8 cellular contexts compared by ENCODE assay signal in genomic region chr10:24621035-24621795, GRCh38.
DNase-seq lines count a peak whose midpoint lies in the region; ATAC-seq and TF ChIP-seq lines count a peak whose summit lies in the region.
"Not testable (repeated sequence)": the region's sequence is repeated elsewhere in the genome, so short reads cannot be mapped to it uniquely, and the experiment has no call there.

No MANE protein-coding gene starts in this region.

- CTCF ChIA-PET in PC-3 (lab: Charles Lee): not testable (repeated sequence)
- CTCF ChIA-PET in naive thymus-derived CD4-positive, alpha-beta T cell (lab: Charles Lee): interaction anchor here (1.0 to 1.3 kb wide), 3 partner anchors 10 to 459 kb away, joined by 3 to 5 read pairs (median 3); no protein-coding TSS in a partner anchor

- not testable (repeated sequence) for H3K27me3 ChIP-seq in CD4-positive, CD25-positive, alpha-beta regulatory T cell (ENCODE audit: control insufficient read depth, insufficient read depth, low read length); PC-3 (ENCODE audit: low read length); naive thymus-derived CD4-positive, alpha-beta T cell (ENCODE audit: control insufficient read depth in 2 of 2, insufficient read depth in 2 of 2, low read length in 2 of 2)

- not testable (repeated sequence) for ATAC-seq in CD4-positive, CD25-positive, alpha-beta regulatory T cell (ENCODE audit: low read depth in 2 of 2); naive thymus-derived CD4-positive, alpha-beta T cell
- peak; percentile 41; the same call in 1 of the 2 replicates for ATAC-seq in PC-3
- peak in 1 of 2 donors; percentile 29 for ATAC-seq in activated T-cell treated with anti-CD3 and anti-CD28 coated beads, Interleukin-2, amount 50 U/mL, for 72 hours (replicated peaks in 1 of 2)

- H4K20me1 ChIP-seq in PC-3 (ENCODE audit: low read length): not testable (repeated sequence)

- peak overlapping the region; percentile 65 for H3K4me3 ChIP-seq in CD4-positive, CD25-positive, alpha-beta regulatory T cell (ENCODE audit: low read depth, low read length)
- not testable (repeated sequence) for H3K4me3 ChIP-seq in PC-3 (ENCODE audit: low read length); epithelial cell of esophagus (ENCODE audit: low read length); naive thymus-derived CD4-positive, alpha-beta T cell (ENCODE audit: low read length)

- H3K9ac ChIP-seq in PC-3 (ENCODE audit: low read length): not testable (repeated sequence)

- H3K79me2 ChIP-seq in PC-3 (ENCODE audit: low read length): not testable (repeated sequence)

- peak overlapping the region; percentile 86 for H3K27ac ChIP-seq in CD4-positive, CD25-positive, alpha-beta regulatory T cell (ENCODE audit: insufficient read depth, low read length, poor library complexity, severe bottlenecking)
- H3K27ac ChIP-seq in PC-3 (ENCODE audit: low read length): not testable (repeated sequence)
- H3K27ac ChIP-seq in naive thymus-derived CD4-positive, alpha-beta T cell (ENCODE audit: low read depth, low read length): peak overlapping the region; percentile 55

- peak overlapping the region in 3 of 4 donors; percentile 38 to 69 (median 69) for H3K4me3 Mint-ChIP-seq in CD4-positive, CD25-positive, alpha-beta regulatory T cell
- H3K4me3 Mint-ChIP-seq in activated T-cell treated with anti-CD3 and anti-CD28 coated beads, Interleukin-2, amount 50 U/mL, for 72 hours: peak overlapping the region in 1 of 2 donors; percentile 18
- H3K4me3 Mint-ChIP-seq in brain: peak overlapping the region in 3 of 5 experiments; percentile 41 to 66 (median 44)
- H3K4me3 Mint-ChIP-seq in naive thymus-derived CD4-positive, alpha-beta T cell: peak overlapping the region in 8 of 10 donors; percentile 41 to 65 (median 52)
- H3K4me3 Mint-ChIP-seq in stimulated activated naive CD8-positive, alpha-beta T cell treated with anti-CD3 and anti-CD28 coated beads, Interleukin-15, Interleukin-2, amounts not matched to agents 100 ng/mL and 50 ng/mL, for 24 hours: not testable (repeated sequence)

- H3K4me2 ChIP-seq in PC-3 (ENCODE audit: low read length): not testable (repeated sequence)

- H3K27me3 Mint-ChIP-seq in CD4-positive, CD25-positive, alpha-beta regulatory T cell; activated T-cell treated with anti-CD3 and anti-CD28 coated beads, Interleukin-2, amount 50 U/mL, for 72 hours (ENCODE audit: low read depth); brain; naive thymus-derived CD4-positive, alpha-beta T cell; stimulated activated naive CD8-positive, alpha-beta T cell treated with anti-CD3 and anti-CD28 coated beads, Interleukin-15, Interleukin-2, amounts not matched to agents 100 ng/mL and 50 ng/mL, for 24 hours: not testable (repeated sequence)

- H3K9me2 ChIP-seq in PC-3 (replicated peaks; ENCODE audit: low read length): not testable (repeated sequence)

- not testable (repeated sequence) for TF ChIP-seq CTCF in PC-3 (conservative IDR thresholded peaks at IDR 0.05; ENCODE audit: low read depth, low read length); brain (conservative IDR thresholded peaks at IDR 0.05); epithelial cell of esophagus (IDR thresholded peaks at IDR 0.05; ENCODE audit: insufficient read depth, low read depth, low read length, missing control alignments)

- POLR2A ChIA-PET in PC-3 (lab: Charles Lee; ENCODE audit: unreplicated experiment): not testable (repeated sequence)
- POLR2A ChIA-PET in naive thymus-derived CD4-positive, alpha-beta T cell (lab: Charles Lee): interaction anchor here (1.0 to 3.2 kb wide), 5 partner anchors 102 to 398 kb away, joined by 3 to 13 read pairs (median 5); partner anchors contain the start of genes ARHGAP21, ENKUR and THNSL1

- DNase-seq in CD4-positive, CD25-positive, alpha-beta regulatory T cell; activated T-cell treated with anti-CD3 and anti-CD28 coated beads, Interleukin-2, amount 50 U/mL, for 72 hours; naive thymus-derived CD4-positive, alpha-beta T cell: not testable (repeated sequence)
- DNase-seq in DMS53 treated with DMSO at 0.1 percent for 48 hours (lab: John Stamatoyannopoulos, UW; ENCODE audit: unreplicated experiment) (peak; percentile 49), PC-3 (peak; percentile 16), epithelial cell of esophagus (ENCODE audit: low read depth) (peak; percentile 61)

- BruUV-seq in PC-3 (replicated peaks; lab: Mats Ljungman, UMichigan): not testable (repeated sequence)

- H3K36me3 ChIP-seq in CD4-positive, CD25-positive, alpha-beta regulatory T cell (ENCODE audit: control insufficient read depth, insufficient read depth, low read length); PC-3 (ENCODE audit: low read depth, low read length); naive thymus-derived CD4-positive, alpha-beta T cell (ENCODE audit: control insufficient read depth in 2 of 3, insufficient read depth in 3 of 3, low read length in 3 of 3): not testable (repeated sequence)

- peaks cover 33% of the 10 kb centered on the region for H3K4me1 ChIP-seq in CD4-positive, CD25-positive, alpha-beta regulatory T cell (ENCODE audit: control insufficient read depth, insufficient read depth, low read length, poor library complexity, severe bottlenecking)
- H3K4me1 ChIP-seq in PC-3 (ENCODE audit: insufficient read depth, low read length): peaks cover 30% of the 10 kb centered on the region
- H3K4me1 ChIP-seq in naive thymus-derived CD4-positive, alpha-beta T cell (ENCODE audit: control insufficient read depth in 2 of 2, insufficient read depth in 2 of 2, low read length in 2 of 2): peaks cover 0 to 23% of the 10 kb centered on the region in 2 donors

- not testable (repeated sequence) for H3K9me3 ChIP-seq in CD4-positive, CD25-positive, alpha-beta regulatory T cell (ENCODE audit: control insufficient read depth in 2 of 2, low read length in 2 of 2); PC-3 (ENCODE audit: low read length); naive thymus-derived CD4-positive, alpha-beta T cell (ENCODE audit: control insufficient read depth in 2 of 3, low read length in 3 of 3)

- not testable (repeated sequence) for H3K36me3 Mint-ChIP-seq in CD4-positive, CD25-positive, alpha-beta regulatory T cell; activated T-cell treated with anti-CD3 and anti-CD28 coated beads, Interleukin-2, amount 50 U/mL, for 72 hours (ENCODE audit: insufficient read depth in 2 of 2); stimulated activated naive CD8-positive, alpha-beta T cell treated with anti-CD3 and anti-CD28 coated beads, Interleukin-15, Interleukin-2, amounts not matched to agents 100 ng/mL and 50 ng/mL, for 24 hours (ENCODE audit: low read depth)
- peaks cover 43% of the 10 kb centered on the region for H3K36me3 Mint-ChIP-seq in brain
- peaks cover 5 to 13% (median 6%) of the 10 kb centered on the region in 5 donors for H3K36me3 Mint-ChIP-seq in naive thymus-derived CD4-positive, alpha-beta T cell

- not testable (repeated sequence) for H3K9me3 Mint-ChIP-seq in CD4-positive, CD25-positive, alpha-beta regulatory T cell; activated T-cell treated with anti-CD3 and anti-CD28 coated beads, Interleukin-2, amount 50 U/mL, for 72 hours; brain; naive thymus-derived CD4-positive, alpha-beta T cell; stimulated activated naive CD8-positive, alpha-beta T cell treated with anti-CD3 and anti-CD28 coated beads, Interleukin-15, Interleukin-2, amounts not matched to agents 100 ng/mL and 50 ng/mL, for 24 hours

- not testable (repeated sequence) for H3F3A ChIP-seq in PC-3 (ENCODE audit: low read length, unreplicated experiment)

- peak overlapping the region; percentile 15 to 95 (median 90) for H3K27ac Mint-ChIP-seq in CD4-positive, CD25-positive, alpha-beta regulatory T cell
- H3K27ac Mint-ChIP-seq in activated T-cell treated with anti-CD3 and anti-CD28 coated beads, Interleukin-2, amount 50 U/mL, for 72 hours: peak overlapping the region; percentile 7
- H3K27ac Mint-ChIP-seq in brain: peak overlapping the region in 3 of 5 experiments; percentile 36 to 83 (median 66)
- H3K27ac Mint-ChIP-seq in naive thymus-derived CD4-positive, alpha-beta T cell: peak overlapping the region; percentile 55 to 98 (median 94)
- H3K27ac Mint-ChIP-seq in stimulated activated naive CD8-positive, alpha-beta T cell treated with anti-CD3 and anti-CD28 coated beads, Interleukin-15, Interleukin-2, amounts not matched to agents 100 ng/mL and 50 ng/mL, for 24 hours: peak overlapping the region; percentile 6

- H3K4me1 Mint-ChIP-seq in CD4-positive, CD25-positive, alpha-beta regulatory T cell: peaks cover 17 to 65% (median 38%) of the 10 kb centered on the region in 4 donors
- peaks cover 46% of the 10 kb centered on the region for H3K4me1 Mint-ChIP-seq in activated T-cell treated with anti-CD3 and anti-CD28 coated beads, Interleukin-2, amount 50 U/mL, for 72 hours (ENCODE audit: low read depth)
- peaks cover 59% of the 10 kb centered on the region for H3K4me1 Mint-ChIP-seq in brain
- H3K4me1 Mint-ChIP-seq in naive thymus-derived CD4-positive, alpha-beta T cell: peaks cover 7 to 72% (median 49%) of the 10 kb centered on the region in 7 donors
- H3K4me1 Mint-ChIP-seq in stimulated activated naive CD8-positive, alpha-beta T cell treated with anti-CD3 and anti-CD28 coated beads, Interleukin-15, Interleukin-2, amounts not matched to agents 100 ng/mL and 50 ng/mL, for 24 hours (ENCODE audit: low read depth): peaks cover 55% of the 10 kb centered on the region

- intact Hi-C loops in PC-3 (cut with micrococcal nuclease): not testable (repeated sequence)
- intact Hi-C loops in naive thymus-derived CD4-positive, alpha-beta T cell (cut with micrococcal nuclease): loop anchor here in 1 of 2 donors (5.0 to 10.0 kb wide), 3 partner anchors 261 to 1176 kb away; partner anchors contain the start of gene PRTFDC1

- not testable (repeated sequence) for H2AFZ ChIP-seq in PC-3 (ENCODE audit: low read length)

Comparison
In these comparisons a context has a peak if more than half of its experiments do, and no peak if none do; other contexts are left out.
1. H3K27ac Mint-ChIP-seq: peak in every context shown above with its lines; median percentile 94 in naive thymus-derived CD4-positive, alpha-beta T cell; 90 in CD4-positive, CD25-positive, alpha-beta regulatory T cell; 66 in brain; 7 in activated T-cell treated with anti-CD3 and anti-CD28 coated beads, Interleukin-2, amount 50 U/mL, for 72 hours; 6 in stimulated activated naive CD8-positive, alpha-beta T cell treated with anti-CD3 and anti-CD28 coated beads, Interleukin-15, Interleukin-2, amounts not matched to agents 100 ng/mL and 50 ng/mL, for 24 hours.